In the genomic region with DNA sequence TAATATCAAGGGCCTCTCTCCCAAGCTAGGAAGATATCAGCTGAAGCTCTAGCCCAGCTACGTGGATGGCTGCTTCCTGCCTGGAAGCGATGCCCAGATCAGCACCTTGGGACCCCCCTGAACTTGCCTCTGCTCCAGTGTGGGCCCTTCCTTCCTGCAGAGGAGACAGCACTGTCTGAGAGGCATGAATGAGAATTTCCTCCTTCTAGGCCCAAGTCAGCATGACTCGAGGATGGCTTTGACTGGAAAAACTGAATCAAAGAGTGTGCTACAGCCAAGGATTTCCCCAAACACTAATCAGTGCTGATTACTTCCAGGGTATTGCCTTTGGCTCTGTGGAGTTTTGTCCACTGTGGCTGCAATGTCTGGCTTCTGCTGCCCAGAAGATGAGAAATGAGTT, we compare ENCODE assay signal across 11 cellular contexts. TPM values are rescaled to one million over a fixed set of nuclear protein-coding genes. Genes with fewer than 3 reads are reported as not detected.
DNase-seq lines count a peak whose midpoint lies in the region; TF ChIP-seq lines count a peak whose summit lies in the region.
"Had no signal": no experiment of that assay in that cellular context is flagged by ENCODE, and none has a peak within 500 bp of the region (broad histone marks: within the 10 kb centered on the region; RNA-seq: fewer than 3 reads in every experiment).

No MANE protein-coding gene starts in this region.

- dilution Hi-C loops in mammary epithelial cell (cut with HindIII; ENCODE audit: low sequenced_read_pairs) = loop anchor here (5.0 to 25.0 kb wide), 2 partner anchors 48 to 107 kb away; no protein-coding TSS in a partner anchor

- peaks cover 65% of the 10 kb centered on the region for H3K4me1 ChIP-seq in mammary epithelial cell (ENCODE audit: insufficient read depth, low read length)
- H3K4me1 ChIP-seq in mesodermal cell (ENCODE audit: control insufficient read depth, insufficient read depth, low read length, poor library complexity, severe bottlenecking) = peaks cover 73% of the 10 kb centered on the region
- no peaks in the 10 kb centered on the region for H3K4me1 ChIP-seq in uterus

- intact Hi-C loops in MCF 10A (cut with micrococcal nuclease) = no loop called here
- intact Hi-C loops in mammary epithelial cell (cut with micrococcal nuclease) = no loop called here
- intact Hi-C loops in uterus (cut with DNase I; ENCODE audit: low total_unique reads) = no loop called here

- H3K9ac ChIP-seq in mammary epithelial cell (ENCODE audit: insufficient read depth, low read length) = no peak overlapping the region

- no peak overlapping the region for H3K4me2 ChIP-seq in mammary epithelial cell (ENCODE audit: insufficient read depth, low read depth, low read length)

- peaks cover 11% of the 10 kb centered on the region for H3K36me3 ChIP-seq in mammary epithelial cell (ENCODE audit: insufficient read depth, low read length)
- peaks cover 7% of the 10 kb centered on the region for H3K36me3 ChIP-seq in mesodermal cell (ENCODE audit: control insufficient read depth, insufficient read depth, low read length)
- no peaks in the 10 kb centered on the region for H3K36me3 ChIP-seq in uterus

- H3K27ac Mint-ChIP-seq in MCF 10A (ENCODE audit: low read depth, unreplicated experiment) = peak overlapping the region; percentile 67
- peak overlapping the region; percentile 21 for H3K27ac Mint-ChIP-seq in endothelial cell (ENCODE audit: unreplicated experiment)
- H3K27ac Mint-ChIP-seq: activated B cell treated with CpG ODN at 0.5 μM for 24 hours had no signal

- H3K4me1 Mint-ChIP-seq in MCF 10A (ENCODE audit: insufficient read depth, unreplicated experiment) (peaks cover 61% of the 10 kb centered on the region), endothelial cell (ENCODE audit: unreplicated experiment) (peaks cover 65% of the 10 kb centered on the region)

- no peak for DNase-seq in MCF 10A (ENCODE audit: unreplicated experiment)
- DNase-seq in mammary epithelial cell = no peak
- DNase-seq in endothelial cell (ENCODE audit: low spot score) = no peak
- DNase-seq in uterus = no peak
- no peak for DNase-seq in HuH-7.5 (ENCODE audit: low spot score)
- DNase-seq in NCI-H1417 treated with DMSO at 0.1 percent for 48 hours (lab: John Stamatoyannopoulos, UW) = no peak
- DNase-seq in COLO668 (lab: John Stamatoyannopoulos, UW; ENCODE audit: unreplicated experiment) = no peak
- DNase-seq: activated B cell treated with CpG ODN at 0.5 μM for 24 hours, kidney glomerular epithelial cell had no signal

- H4K20me1 ChIP-seq in mammary epithelial cell (ENCODE audit: insufficient read depth, low read length) = peaks cover 37% of the 10 kb centered on the region

- POLR2A ChIA-PET in MCF 10A (lab: Yijun Ruan, JAX) = interaction anchor here (2.0 kb wide), 1 partner anchor 18 kb away, joined by 7 read pairs; no protein-coding TSS in a partner anchor

- TF ChIP-seq CTCF in MCF 10A (IDR thresholded peaks at IDR 0.05; ENCODE audit: unreplicated experiment) (no peak), mammary epithelial cell (conservative IDR thresholded peaks at IDR 0.05 in 1 of 2, IDR thresholded peaks at IDR 0.05 in 1 of 2; ENCODE audit: extremely low read depth in 1 of 2, insufficient read depth in 1 of 2, low read depth in 1 of 2, low read length in 2 of 2) (no peak), endothelial cell (IDR thresholded peaks at IDR 0.05; ENCODE audit: unreplicated experiment) (no peak), uterus (IDR thresholded peaks at IDR 0.05) (no peak)

- H3K9me3 Mint-ChIP-seq in MCF 10A (ENCODE audit: unreplicated experiment) = no peaks in the 10 kb centered on the region
- no peaks in the 10 kb centered on the region for H3K9me3 Mint-ChIP-seq in endothelial cell (ENCODE audit: unreplicated experiment)
- H3K9me3 Mint-ChIP-seq: activated B cell treated with CpG ODN at 0.5 μM for 24 hours had no signal

- no peak for TF ChIP-seq POLR2A in uterus (IDR thresholded peaks at IDR 0.05)

- H3K36me3 Mint-ChIP-seq in MCF 10A (ENCODE audit: insufficient read depth, unreplicated experiment) (peaks cover 7% of the 10 kb centered on the region), endothelial cell (ENCODE audit: low read depth, unreplicated experiment) (peaks cover 3% of the 10 kb centered on the region)

- CTCF ChIA-PET in MCF 10A (lab: Yijun Ruan, JAX) = no interaction called here
- CTCF ChIA-PET in mammary epithelial cell (lab: Charles Lee; ENCODE audit: low non-redundant PET) = no interaction called here

- H3K9me3 ChIP-seq in mammary epithelial cell (replicated peaks; ENCODE audit: insufficient read depth, low read length) (no peaks in the 10 kb centered on the region), mesodermal cell (ENCODE audit: control insufficient read depth, low read length) (no peaks in the 10 kb centered on the region), uterus (no peaks in the 10 kb centered on the region)

- WGBS in mammary epithelial cell (ENCODE audit: low coverage, missing lambda C conversion rate) = 84% methylated on average over 3 of the region's 3 CpGs
- 67 to 79% methylated on average over 2 to 3 of the region's 3 CpGs for WGBS in mesodermal cell (ENCODE audit: insufficient coverage in 2 of 2), 2 experiments

- H3K4me3 Mint-ChIP-seq in MCF 10A (ENCODE audit: unreplicated experiment) (no peak overlapping the region), endothelial cell (ENCODE audit: unreplicated experiment) (no peak overlapping the region)
- H3K4me3 Mint-ChIP-seq: activated B cell treated with CpG ODN at 0.5 μM for 24 hours had no signal

- no TSS peak for BruUV-seq in MCF 10A (replicated peaks; lab: Mats Ljungman, UMichigan)
- no TSS peak for BruUV-seq in mammary epithelial cell (replicated peaks; lab: Mats Ljungman, UMichigan)

- in situ Hi-C loops in mammary epithelial cell (cut with MboI; ENCODE audit: low sequenced_read_pairs in 2 of 2) = no loop called here

- H3K27me3 ChIP-seq in mammary epithelial cell (ENCODE audit: insufficient read depth, low read length) (no peaks in the 10 kb centered on the region), uterus (no peaks in the 10 kb centered on the region)

- peaks cover 100% of the 10 kb centered on the region for H3K79me2 ChIP-seq in mammary epithelial cell (ENCODE audit: insufficient read depth, low read length)

- no peaks in the 10 kb centered on the region for H3K27me3 Mint-ChIP-seq in MCF 10A (ENCODE audit: insufficient read depth, unreplicated experiment)
- H3K27me3 Mint-ChIP-seq in endothelial cell (ENCODE audit: unreplicated experiment) = peaks cover 6% of the 10 kb centered on the region
- H3K27me3 Mint-ChIP-seq: activated B cell treated with CpG ODN at 0.5 μM for 24 hours had no signal

- no peak overlapping the region for H3K27ac ChIP-seq in mammary epithelial cell (ENCODE audit: insufficient read depth, low read depth, low read length)
- peak overlapping the region; percentile 79 for H3K27ac ChIP-seq in mesodermal cell (ENCODE audit: low read depth, low read length, severe bottlenecking)
- peak overlapping the region; percentile 46 to 65 for H3K27ac ChIP-seq in uterus

- no peak overlapping the region for H2AFZ ChIP-seq in mammary epithelial cell (ENCODE audit: low read depth, low read length)

- H3K4me3 ChIP-seq in mammary epithelial cell (replicated peaks in 1 of 3; ENCODE audit: insufficient read depth in 1 of 3, low read depth in 2 of 3, low read length in 3 of 3) (no peak overlapping the region), mesodermal cell (ENCODE audit: extremely low read depth, insufficient read depth, low read length, poor library complexity, severe bottlenecking) (no peak overlapping the region), uterus (no peak overlapping the region)
- H3K4me3 ChIP-seq: K562 had no signal

RNA-seq across cellular contexts. Expression of a gene that starts 36.4 kb away (rescaled TPM):
- 580 and 593 TPM in 2 replicates for total RNA-seq in MCF 10A (2022)
- total RNA-seq in mammary epithelial cell = 1,000 to 10,000 TPM in 1 of 2 donors, 100 to 1,000 TPM in 1; 930 to 1,038 TPM
- 415 TPM for polyA plus RNA-seq in mammary epithelial cell
- polyA minus RNA-seq in mammary epithelial cell = 1,694 TPM
- 216 TPM for total RNA-seq in endothelial cell (ENCODE audit: unreplicated experiment)
- 135 TPM for polyA plus RNA-seq in mesodermal cell (2013, experiment 1 of 2)
- 103 TPM for polyA plus RNA-seq in mesodermal cell (2013, experiment 2 of 2)
- total RNA-seq in uterus = 100 to 1,000 TPM in 3 of 4 donors, 10 to 100 TPM in 1; 52.4 to 283 (median 148) TPM
